8 cellular contexts compared by ENCODE assay signal in genomic region chr13:20702945-20703784, GRCh38. TPM values are rescaled to one million over a fixed set of nuclear protein-coding genes. Genes with fewer than 3 reads are reported as not detected.
DNase-seq lines count a peak whose midpoint lies in the region; ATAC-seq and TF ChIP-seq lines count a peak whose summit lies in the region.

A gene with protein sequence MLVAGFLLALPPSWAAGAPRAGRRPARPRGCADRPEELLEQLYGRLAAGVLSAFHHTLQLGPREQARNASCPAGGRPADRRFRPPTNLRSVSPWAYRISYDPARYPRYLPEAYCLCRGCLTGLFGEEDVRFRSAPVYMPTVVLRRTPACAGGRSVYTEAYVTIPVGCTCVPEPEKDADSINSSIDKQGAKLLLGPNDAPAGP (plus strand): TSS chr13:20703699. CDS start chr13:20704002, 303 bp downstream.

- peaks cover 11% of the 10 kb centered on the region for H3K4me1 Mint-ChIP-seq in progenitor cell of endocrine pancreas (ENCODE audit: low read depth)

- WGBS in heart left ventricle, 4 donors: 1 to 3% (median 1%) methylated on average over 23 to 95 of the region's 95 CpGs

- TF ChIP-seq CTCF in heart left ventricle (IDR thresholded peaks at IDR 0.05) (no peak), progenitor cell of endocrine pancreas (IDR thresholded peaks at IDR 0.05; ENCODE audit: unreplicated experiment) (peak; percentile 22)

- H3K27me3 Mint-ChIP-seq in progenitor cell of endocrine pancreas: peaks cover 11% of the 10 kb centered on the region

- intact Hi-C loops in heart left ventricle (cut with DNase I): loop anchor here in 5 of 10 donors (5.0 to 10.0 kb wide), 5 partner anchors 122 to 208 kb away; partner anchors contain the start of gene IFT88 (in 1 of the 5)

- peaks cover 0 to 17% (median 5%) of the 10 kb centered on the region in 12 donors for H3K4me1 ChIP-seq in heart left ventricle

- no peaks in the 10 kb centered on the region for H3K9me3 Mint-ChIP-seq in progenitor cell of endocrine pancreas (ENCODE audit: low read depth)

- no peak for TF ChIP-seq POLR2A in heart left ventricle (IDR thresholded peaks at IDR 0.05)

- H3K27ac Mint-ChIP-seq in progenitor cell of endocrine pancreas: peak within 1 kb of the TSS; percentile 95

- H3K9me3 ChIP-seq in heart left ventricle: no peaks in the 10 kb centered on the region

- H3K27me3 ChIP-seq in heart left ventricle: peaks cover 0 to 25% (median 0%) of the 10 kb centered on the region in 9 donors

- peaks cover 5% of the 10 kb centered on the region for H3K36me3 Mint-ChIP-seq in progenitor cell of endocrine pancreas (ENCODE audit: insufficient read depth)

- DNase-seq in NCI-H1417 (lab: John Stamatoyannopoulos, UW) (peak in 2 of 3 experiments; percentile 67 to 74), NCI-H1417 treated with DMSO at 0.1 percent for 48 hours (lab: John Stamatoyannopoulos, UW) (no peak), NCI-H748 (lab: John Stamatoyannopoulos, UW; ENCODE audit: unreplicated experiment) (peak; percentile 79), heart left ventricle (no peak), progenitor cell of endocrine pancreas (ENCODE audit: low spot score, unreplicated experiment) (peak; percentile 33), cerebellar cortex (ENCODE audit: low spot score) (no peak)
- DNase-seq in activated gamma-delta T cell treated with anti-CD3 and anti-CD28 coated beads, Interleukin-2, amount 50 U/mL, for 16 hours (ENCODE audit: low read depth): peak; percentile 31

- no peaks in the 10 kb centered on the region for H3K36me3 ChIP-seq in heart left ventricle

- peak within 1 kb of the TSS; percentile 94 for H3K4me3 Mint-ChIP-seq in progenitor cell of endocrine pancreas (ENCODE audit: low read depth)

- H3K4me3 ChIP-seq in heart left ventricle: peak within 1 kb of the TSS; percentile 39 to 84 (median 70)

- peak within 1 kb of the TSS in 6 of 12 donors; percentile 24 to 64 (median 52) for H3K27ac ChIP-seq in heart left ventricle

- peak; percentile 28 for ATAC-seq in HG02571 (IDR thresholded peaks at IDR 0.05; ENCODE audit: unreplicated experiment)
- peak in 3 of 4 donors; percentile 38 to 53 (median 38) for ATAC-seq in heart left ventricle

RNA-seq across cellular contexts. Expression of the gene that starts here (rescaled TPM):
- total RNA-seq in heart left ventricle (1 to 10 TPM in 4 of 9 donors, under 1 TPM in 5; 0.48 to 1.6 (median 0.95) TPM), progenitor cell of endocrine pancreas (6.3 and 6.4 TPM in 2 replicates)
- polyA plus RNA-seq in heart left ventricle: under 1 TPM; 0.30 to 0.44 TPM

Comparison
In these comparisons a context has a peak if more than half of its experiments do, and no peak if none do; other contexts are left out.
1. DNase-seq: peak in NCI-H1417 (2 of 3), NCI-H748 (single experiment), activated gamma-delta T cell treated with anti-CD3 and anti-CD28 coated beads, Interleukin-2, amount 50 U/mL, for 16 hours (single experiment) and progenitor cell of endocrine pancreas (single experiment); none in NCI-H1417 treated with DMSO at 0.1 percent for 48 hours (single experiment), heart left ventricle (0 of 5) and cerebellar cortex (single experiment).